In the genomic region with DNA sequence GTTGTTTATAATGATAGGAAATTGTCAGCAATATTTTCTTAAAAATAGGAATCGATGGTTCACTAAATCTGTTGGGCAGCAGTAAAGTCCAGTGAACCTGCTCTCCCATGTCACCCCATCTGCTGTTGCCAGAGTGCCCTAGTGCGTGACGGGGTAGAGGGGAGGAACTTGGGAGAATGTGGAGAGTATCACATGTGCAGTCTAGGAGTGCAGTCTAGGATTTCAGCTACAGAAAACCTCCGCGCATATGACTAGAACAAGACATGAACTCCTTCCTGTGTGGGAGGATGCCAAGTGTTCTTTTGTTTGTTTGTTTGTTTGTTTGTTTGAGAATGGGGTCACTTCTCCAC, we compare ENCODE assay signal across 8 cellular contexts.
A peak's percentile ranks its signal among the peaks of the same experiment; 100 is the strongest.
DNase-seq lines count a peak whose midpoint lies in the region; TF ChIP-seq lines count a peak whose summit lies in the region.

No MANE protein-coding gene starts in this region.

- H3K27me3 Mint-ChIP-seq in CD4-positive, alpha-beta memory T cell: no peaks in the 10 kb centered on the region
- no peaks in the 10 kb centered on the region for H3K27me3 Mint-ChIP-seq in nephron progenitor cell (ENCODE audit: low read depth, poor library complexity)

- TF ChIP-seq POLR2A in esophagus muscularis mucosa (IDR thresholded peaks at IDR 0.05; ENCODE audit: low read depth): no peak

- CTCF ChIA-PET in CD4-positive, alpha-beta memory T cell (lab: Charles Lee; ENCODE audit: partially characterized antibody): interaction anchor here (0.6 to 2.7 kb wide), 8 partner anchors 10 to 188 kb away, joined by 3 to 36 read pairs (median 5); no protein-coding TSS in a partner anchor

- H3K4me1 Mint-ChIP-seq in CD4-positive, alpha-beta memory T cell: peaks cover 48 to 72% (median 62%) of the 10 kb centered on the region in 4 donors
- peaks cover 36% of the 10 kb centered on the region for H3K4me1 Mint-ChIP-seq in nephron progenitor cell

- peak overlapping the region; percentile 78 to 89 (median 84) for H3K4me3 Mint-ChIP-seq in CD4-positive, alpha-beta memory T cell
- H3K4me3 Mint-ChIP-seq in nephron progenitor cell: no peak overlapping the region

- DNase-seq in CD4-positive, alpha-beta memory T cell: no peak
- DNase-seq in esophagus muscularis mucosa (ENCODE audit: extremely low spot score) (no peak), nephron progenitor cell (peak; percentile 43), globus pallidus (ENCODE audit: low spot score) (no peak), DMS153 treated with DMSO at 0.1 percent for 48 hours (lab: John Stamatoyannopoulos, UW; ENCODE audit: unreplicated experiment) (no peak), HAP-1 (ENCODE audit: low spot score in 2 of 2) (no peak), NCI-H446 (lab: John Stamatoyannopoulos, UW) (no peak)

- peaks cover 36% of the 10 kb centered on the region for H3K36me3 ChIP-seq in CD4-positive, alpha-beta memory T cell (ENCODE audit: insufficient read depth, low read length)
- H3K36me3 ChIP-seq in OCI-LY3 (replicated peaks; ENCODE audit: low read depth, low read length): peaks cover 36% of the 10 kb centered on the region
- peaks cover 9 to 46% (median 29%) of the 10 kb centered on the region in 4 donors for H3K36me3 ChIP-seq in esophagus muscularis mucosa
- H3K36me3 ChIP-seq in HAP-1 (replicated peaks): peaks cover 50% of the 10 kb centered on the region

- no peak for TF ChIP-seq EP300 in esophagus muscularis mucosa (IDR thresholded peaks at IDR 0.05)

- H4K20me1 ChIP-seq in OCI-LY3 (ENCODE audit: insufficient read depth, low read length): peaks cover 30% of the 10 kb centered on the region

- H3K27ac ChIP-seq in CD4-positive, alpha-beta memory T cell (ENCODE audit: low read depth, low read length): peak overlapping the region; percentile 81
- H3K27ac ChIP-seq in OCI-LY3 (ENCODE audit: low read length) (peak overlapping the region; percentile 77), esophagus muscularis mucosa (replicated peaks in 1 of 4) (peak overlapping the region; percentile 5 to 76 (median 28))

- no peaks in the 10 kb centered on the region for H3K27me3 ChIP-seq in CD4-positive, alpha-beta memory T cell (ENCODE audit: insufficient read depth, low read length)
- no peaks in the 10 kb centered on the region for H3K27me3 ChIP-seq in OCI-LY3 (ENCODE audit: low read depth, low read length)
- no peaks in the 10 kb centered on the region for H3K27me3 ChIP-seq in esophagus muscularis mucosa
- H3K27me3 ChIP-seq in HAP-1 (ENCODE audit: low read depth): no peaks in the 10 kb centered on the region

- intact Hi-C loops in CD4-positive, alpha-beta memory T cell (cut with micrococcal nuclease): loop anchor here (1.0 to 5.0 kb wide), 5 partner anchors 9 to 124 kb away; a partner anchor contains a TSS
- intact Hi-C loops in esophagus muscularis mucosa (cut with DNase I): no loop called here

- in situ Hi-C loops in HAP-1 (cut with MboI; ENCODE audit: low sequenced_read_pairs): no loop called here

- TF ChIP-seq CTCF in OCI-LY3 (IDR thresholded peaks at IDR 0.05; ENCODE audit: low read depth, low read length) (no peak), esophagus muscularis mucosa (IDR thresholded peaks at IDR 0.05) (no peak), nephron progenitor cell (IDR thresholded peaks at IDR 0.05) (no peak)

- H3K4me2 ChIP-seq in OCI-LY3 (ENCODE audit: low read length): peak overlapping the region; percentile 74

- peak overlapping the region; percentile 19 to 45 for H3K4me3 ChIP-seq in CD4-positive, alpha-beta memory T cell (ENCODE audit: low read length in 2 of 2)
- no peak overlapping the region for H3K4me3 ChIP-seq in OCI-LY3 (ENCODE audit: low read length)
- peak overlapping the region in 1 of 4 donors; percentile 30 for H3K4me3 ChIP-seq in esophagus muscularis mucosa
- H3K4me3 ChIP-seq in HAP-1: no peak overlapping the region

- no peak overlapping the region for H2AFZ ChIP-seq in OCI-LY3 (ENCODE audit: low read depth, low read length)

- peaks cover 46 to 60% of the 10 kb centered on the region in 2 donors for H3K36me3 Mint-ChIP-seq in CD4-positive, alpha-beta memory T cell
- H3K36me3 Mint-ChIP-seq in nephron progenitor cell (ENCODE audit: low read depth): peaks cover 56% of the 10 kb centered on the region

- H3K79me2 ChIP-seq in OCI-LY3 (ENCODE audit: low read length): peaks cover 33% of the 10 kb centered on the region

- no peaks in the 10 kb centered on the region for H3K9me3 ChIP-seq in CD4-positive, alpha-beta memory T cell (ENCODE audit: control insufficient read depth in 1 of 2, low read length in 2 of 2)
- H3K9me3 ChIP-seq in OCI-LY3 (ENCODE audit: insufficient read depth, low read length) (no peaks in the 10 kb centered on the region), esophagus muscularis mucosa (no peaks in the 10 kb centered on the region), HAP-1 (no peaks in the 10 kb centered on the region)

- H3K9me3 Mint-ChIP-seq in CD4-positive, alpha-beta memory T cell: no peaks in the 10 kb centered on the region
- no peaks in the 10 kb centered on the region for H3K9me3 Mint-ChIP-seq in nephron progenitor cell

- WGBS in esophagus muscularis mucosa: 77% methylated on average over 5 of the region's 5 CpGs

- H3K9ac ChIP-seq in OCI-LY3 (ENCODE audit: low read length): peak overlapping the region; percentile 21; the same call in 1 of the 2 replicates

- peaks cover 62% of the 10 kb centered on the region for H3K4me1 ChIP-seq in CD4-positive, alpha-beta memory T cell (ENCODE audit: insufficient read depth, low read length)
- H3K4me1 ChIP-seq in OCI-LY3 (ENCODE audit: low read length): peaks cover 50% of the 10 kb centered on the region
- H3K4me1 ChIP-seq in esophagus muscularis mucosa: peaks cover 58 to 79% (median 72%) of the 10 kb centered on the region in 4 donors
- no peaks in the 10 kb centered on the region for H3K4me1 ChIP-seq in HAP-1

- peak overlapping the region; percentile 90 to 97 (median 95) for H3K27ac Mint-ChIP-seq in CD4-positive, alpha-beta memory T cell
- peak overlapping the region; percentile 66 for H3K27ac Mint-ChIP-seq in nephron progenitor cell

- POLR2A ChIA-PET in CD4-positive, alpha-beta memory T cell (lab: Charles Lee; ENCODE audit: partially characterized antibody): interaction anchor here (0.6 to 3.5 kb wide), 17 partner anchors 8 to 512 kb away, joined by 3 to 54 read pairs (median 5); a partner anchor contains a TSS

Comparison
In these comparisons a context has a peak if more than half of its experiments do, and no peak if none do; other contexts are left out.
1. H3K27ac ChIP-seq: peak in every context shown above with its lines; median percentile 81 in CD4-positive, alpha-beta memory T cell; 77 in OCI-LY3; 28 in esophagus muscularis mucosa.
2. H3K4me3 ChIP-seq: peak in CD4-positive, alpha-beta memory T cell (2 of 2); none in OCI-LY3 (single experiment) and HAP-1 (single experiment).